30 cellular contexts compared by ENCODE assay signal in genomic region chr1:21496886-21497285, GRCh38. TPM values are rescaled to one million over a fixed set of nuclear protein-coding genes. Genes with fewer than 3 reads are reported as not detected.
"Had no signal": no experiment of that assay in that cellular context is flagged by ENCODE, and none has a peak within 500 bp of the region (broad histone marks: within the 10 kb centered on the region; RNA-seq: fewer than 3 reads in every experiment).

No MANE protein-coding gene starts in this region.

- H3K27me3 ChIP-seq: Peyer's patch had no signal

- H3K36me3 ChIP-seq: brain microvascular endothelial cell, cardiac muscle cell, Peyer's patch had no signal

- DNase-seq: activated CD4-positive, alpha-beta memory T cell treated with anti-CD3 and anti-CD28 coated beads, Interleukin-2, amount 10 ng/mL, durations not matched to agents 7 days and 5 days; activated CD4-positive, alpha-beta T cell treated with anti-CD3 and anti-CD28 coated beads for 36 hours; activated CD4-positive, alpha-beta T cell treated with anti-CD3 and anti-CD28 coated beads, Interleukin-2, amount 50 U/mL, for 1 hour; activated gamma-delta T cell treated with Interleukin-2 at 50 U/mL for 16 hours; activated naive CD4-positive, alpha-beta T cell treated with anti-CD3 and anti-CD28 coated beads, Interleukin-2, amount 10 ng/mL, durations not matched to agents 7 days and 5 days; activated naive CD8-positive, alpha-beta T cell treated with anti-CD3 and anti-CD28 coated beads for 36 hours; activated T-cell treated with anti-CD3 and anti-CD28 coated beads for 4 hours; activated T-cell treated with anti-CD3 and anti-CD28 coated beads, Interleukin-2, amount 50 U/mL, for 48 hours; brain microvascular endothelial cell; cerebellar nuclear complex; KG1; NCI-H1092; NCI-H1417; NCI-H2029; NCI-H2107; NCI-H2171 treated with DMSO at 0.1 percent for 48 hours; NCI-H226; NCI-H526; NCI-H774; NK-92 treated with Interleukin-12 subunit alpha and Interleukin-12 subunit beta, amount 100 ng/mL, for 24 hours; SHP77 treated with DMSO at 0.1 percent for 48 hours; T-cell; T-helper 2 cell; T1000 had no signal

- H3K9me3 ChIP-seq: Peyer's patch had no signal

- H3K4me3 ChIP-seq: cardiac muscle cell, Peyer's patch had no signal

- H3K4me1 ChIP-seq: Peyer's patch had no signal

- H3K27ac ChIP-seq: brain microvascular endothelial cell, cardiac muscle cell, Peyer's patch, VCaP had no signal

RNA-seq across cellular contexts. Expression of gene ALPL, which starts 12.3 kb away (rescaled TPM):
- total RNA-seq: activated CD4-positive, alpha-beta memory T cell treated with anti-CD3 and anti-CD28 coated beads, Interleukin-2, amount 10 ng/mL, durations not matched to agents 7 days and 5 days; activated CD4-positive, alpha-beta T cell treated with anti-CD3 and anti-CD28 coated beads for 36 hours; activated CD8-positive, alpha-beta memory T cell treated with anti-CD3 and anti-CD28 coated beads for 36 hours; activated naive CD8-positive, alpha-beta T cell treated with anti-CD3 and anti-CD28 coated beads for 36 hours; activated T-helper 17 cell treated with anti-CD3 and anti-CD28 coated beads, Interleukin-2, amount 50 U/mL, for 72 hours; MCF 10A had no signal
